ENCODE assay signal across 8 cellular contexts in genomic region chr11:65454311-65454695, GRCh38. TPM values are rescaled to one million over a fixed set of nuclear protein-coding genes. Genes with fewer than 3 reads are reported as not detected.
DNase-seq lines count a peak whose midpoint lies in the region; ATAC-seq and TF ChIP-seq lines count a peak whose summit lies in the region.

No MANE protein-coding gene starts in this region.

- no peaks in the 10 kb centered on the region for H3K9me2 ChIP-seq in MM.1S (replicated peaks; ENCODE audit: insufficient read depth, low read length)

- H3K27ac ChIP-seq in BLaER1 (peak overlapping the region; percentile 74; the same call in 1 of the 2 replicates), MM.1S (ENCODE audit: low read length) (no peak overlapping the region), neuronal stem cell (replicated peaks; ENCODE audit: low read length) (no peak overlapping the region)

- no peak overlapping the region for H4K91ac ChIP-seq in neuronal stem cell (ENCODE audit: low read depth, low read length, poor library complexity)

- no peaks in the 10 kb centered on the region for H3K9me3 Mint-ChIP-seq in endothelial cell (ENCODE audit: unreplicated experiment)

- no peak overlapping the region for H2BK15ac ChIP-seq in neuronal stem cell (ENCODE audit: low read length)

- no peak overlapping the region for H3K27ac Mint-ChIP-seq in endothelial cell (ENCODE audit: unreplicated experiment)

- H3K79me2 ChIP-seq in MM.1S (ENCODE audit: low read length), result peaks cover 8% of the 10 kb centered on the region

- no peaks in the 10 kb centered on the region for H3F3A ChIP-seq in MM.1S (ENCODE audit: insufficient read depth, low read length)

- TF ChIP-seq CTCF in MM.1S (IDR thresholded peaks at IDR 0.05; ENCODE audit: low read length) (no peak), endothelial cell (IDR thresholded peaks at IDR 0.05; ENCODE audit: unreplicated experiment) (no peak), GM13976 (IDR thresholded peaks at IDR 0.05; ENCODE audit: borderline replicate concordance, control extremely low read depth, extremely low read depth, insufficient read depth, missing control alignments) (no peak)

- peaks cover 4% of the 10 kb centered on the region; the same call in 1 of the 2 replicates for H3K9me3 ChIP-seq in BLaER1
- H3K9me3 ChIP-seq in MM.1S (replicated peaks; ENCODE audit: insufficient read depth, low read length), result no peaks in the 10 kb centered on the region
- H3K9me3 ChIP-seq in neuronal stem cell (replicated peaks in 1 of 2; ENCODE audit: control insufficient read depth in 2 of 2, insufficient read depth in 1 of 2, low read depth in 1 of 2, low read length in 2 of 2), result peaks cover 0 to 3% of the 10 kb centered on the region in 2 donors

- no peak overlapping the region for H2BK12ac ChIP-seq in neuronal stem cell (ENCODE audit: low read length)

- peaks cover 21% of the 10 kb centered on the region for H3K27me3 Mint-ChIP-seq in endothelial cell (ENCODE audit: unreplicated experiment)

- H3K4me1 ChIP-seq in BLaER1 (peaks cover 42% of the 10 kb centered on the region), MM.1S (ENCODE audit: low read length) (peaks cover 4% of the 10 kb centered on the region), neuronal stem cell (ENCODE audit: control insufficient read depth in 2 of 2, insufficient read depth in 1 of 2, low read depth in 1 of 2, low read length in 2 of 2) (peaks cover 0 to 1% of the 10 kb centered on the region in 2 donors)

- H3K79me1 ChIP-seq in neuronal stem cell (ENCODE audit: low read depth, low read length), result no peaks in the 10 kb centered on the region

- in situ Hi-C loops in GM13976 (cut with MboI; ENCODE audit: low sequenced_read_pairs, unreplicated experiment), result no loop called here

- no peak overlapping the region for H3K14ac ChIP-seq in neuronal stem cell (ENCODE audit: low read length)

- H2AFZ ChIP-seq in MM.1S (ENCODE audit: low read length) (peak overlapping the region; percentile 92; the same call in 1 of the 2 replicates), neuronal stem cell (ENCODE audit: low read length) (no peak overlapping the region)

- H3K27me3 ChIP-seq in BLaER1, result no peaks in the 10 kb centered on the region
- H3K27me3 ChIP-seq in MM.1S (replicated peaks; ENCODE audit: insufficient read depth, low read length), result no peaks in the 10 kb centered on the region
- no peaks in the 10 kb centered on the region for H3K27me3 ChIP-seq in neuronal stem cell (ENCODE audit: control insufficient read depth in 3 of 3, insufficient read depth in 3 of 3, low read depth in 1 of 3, low read length in 3 of 3)

- peak overlapping the region; percentile 74 for H3K4me3 Mint-ChIP-seq in endothelial cell (ENCODE audit: unreplicated experiment)

- no peak for DNase-seq in MM.1S
- no peak for DNase-seq in endothelial cell (ENCODE audit: low spot score)
- DNase-seq in neuronal stem cell (ENCODE audit: low spot score), result no peak
- no peak for DNase-seq in GM13976 (ENCODE audit: low spot score)
- DNase-seq in NCI-H1105 (lab: John Stamatoyannopoulos, UW), result no peak

- H2AK5ac ChIP-seq in neuronal stem cell (ENCODE audit: low read depth, low read length), result no peak overlapping the region

- no CpG with 5 or more reads among the region's 10 CpGs for WGBS in neuronal stem cell (ENCODE audit: extremely low coverage in 2 of 2, insufficient read length in 2 of 2, insufficient replicate concordance in 1 of 2), 2 donors

- H3K4me3 ChIP-seq in BLaER1 (peak overlapping the region; percentile 68), MM.1S (ENCODE audit: low read length) (peak overlapping the region; percentile 82), neuronal stem cell (ENCODE audit: low read length in 2 of 2) (no peak overlapping the region)

- ATAC-seq in HG02763 (IDR thresholded peaks at IDR 0.05; ENCODE audit: unreplicated experiment), result no peak
- ATAC-seq in HG02623 (IDR thresholded peaks at IDR 0.05; ENCODE audit: unreplicated experiment), result no peak

- H2BK5ac ChIP-seq in neuronal stem cell (ENCODE audit: low read length), result peak overlapping the region; percentile 53

- no peaks in the 10 kb centered on the region for H3K4me1 Mint-ChIP-seq in endothelial cell (ENCODE audit: unreplicated experiment)

- no peaks in the 10 kb centered on the region for H4K20me1 ChIP-seq in BLaER1
- no peaks in the 10 kb centered on the region for H4K20me1 ChIP-seq in MM.1S (ENCODE audit: insufficient read depth, low read length)

- H2BK120ac ChIP-seq in neuronal stem cell (ENCODE audit: low read depth, low read length), result no peak overlapping the region

- H3K4ac ChIP-seq in neuronal stem cell (ENCODE audit: low read length), result no peak overlapping the region

- H3K18ac ChIP-seq in neuronal stem cell (ENCODE audit: low read length), result peak overlapping the region; percentile 66

- H3K23ac ChIP-seq in neuronal stem cell (ENCODE audit: low read depth, low read length, poor library complexity), result no peak overlapping the region

- no peaks in the 10 kb centered on the region for H3K36me3 Mint-ChIP-seq in endothelial cell (ENCODE audit: low read depth, unreplicated experiment)

- no peak overlapping the region for H4K8ac ChIP-seq in neuronal stem cell (ENCODE audit: low read depth, low read length)

- peak overlapping the region; percentile 94 for H3K4me2 ChIP-seq in BLaER1
- peak overlapping the region; percentile 89 for H3K4me2 ChIP-seq in MM.1S (ENCODE audit: low read depth, low read length)
- H3K4me2 ChIP-seq in neuronal stem cell (ENCODE audit: insufficient read depth, low read length, poor library complexity, severe bottlenecking), result peak overlapping the region; percentile 57

- no peaks in the 10 kb centered on the region for H3K36me3 ChIP-seq in BLaER1
- no peaks in the 10 kb centered on the region for H3K36me3 ChIP-seq in MM.1S (replicated peaks; ENCODE audit: insufficient read depth, low read length)
- no peaks in the 10 kb centered on the region for H3K36me3 ChIP-seq in neuronal stem cell (replicated peaks in 1 of 2; ENCODE audit: control insufficient read depth in 2 of 2, insufficient read depth in 2 of 2, low read length in 2 of 2)

- H3K9ac ChIP-seq in BLaER1, result peak overlapping the region; percentile 78; the same call in 1 of the 2 replicates
- peak overlapping the region; percentile 69; the same call in 1 of the 2 replicates for H3K9ac ChIP-seq in MM.1S (ENCODE audit: low read length)
- no peak overlapping the region for H3K9ac ChIP-seq in neuronal stem cell (ENCODE audit: low read depth, low read length, poor library complexity)

RNA-seq across cellular contexts. Expression of gene NEAT1, which starts 31.7 kb away (rescaled TPM):
- total RNA-seq in endothelial cell (ENCODE audit: unreplicated experiment), result 43.4 TPM
- polyA plus RNA-seq in neuronal stem cell (2013, experiment 1 of 2), result 2.0 TPM
- 2.5 TPM for polyA plus RNA-seq in neuronal stem cell (2013, experiment 2 of 2)

RNA-seq across cellular contexts. Expression of gene MALAT1, which starts 44.5 kb away (rescaled TPM):
- total RNA-seq in endothelial cell (ENCODE audit: unreplicated experiment), result 4,747 TPM
- 502 TPM for polyA plus RNA-seq in neuronal stem cell (2013, experiment 1 of 2)
- 539 TPM for polyA plus RNA-seq in neuronal stem cell (2013, experiment 2 of 2)

Comparison
In these comparisons a context has a peak if more than half of its experiments do, and no peak if none do; other contexts are left out.
1. H3K4me3 ChIP-seq: peak in BLaER1 (single experiment) and MM.1S (single experiment); none in neuronal stem cell (0 of 2).
2. Peak in every context shown above with its lines, with median percentiles within 50 percentile points of each other: H3K4me2 ChIP-seq.